9 cellular contexts compared by ENCODE assay signal in genomic region chr2:8535821-8536685, GRCh38.
DNase-seq lines count a peak whose midpoint lies in the region; TF ChIP-seq lines count a peak whose summit lies in the region.
"Had no signal": no experiment of that assay in that cellular context is flagged by ENCODE, and none has a peak within 500 bp of the region (broad histone marks: within the 10 kb centered on the region; RNA-seq: fewer than 3 reads in every experiment).

No MANE protein-coding gene starts in this region.

- peaks cover 47% of the 10 kb centered on the region for H3K4me1 ChIP-seq in adipocyte (ENCODE audit: control insufficient read depth, insufficient read depth, low read length)

- H3K36me3 ChIP-seq in adipocyte (ENCODE audit: control insufficient read depth, insufficient read depth, low read length, severe bottlenecking), result no peaks in the 10 kb centered on the region
- no peaks in the 10 kb centered on the region for H3K36me3 ChIP-seq in MG63
- H3K36me3 ChIP-seq in brain microvascular endothelial cell (replicated peaks), result no peaks in the 10 kb centered on the region

- peak overlapping the region; percentile 71 for H3K9ac ChIP-seq in adipocyte (ENCODE audit: low read length)

- TF ChIP-seq CTCF in HL-60 (IDR thresholded peaks at IDR 0.05; ENCODE audit: insufficient read depth, low read length) (no peak), brain microvascular endothelial cell (IDR thresholded peaks at IDR 0.05; ENCODE audit: low read depth, low read length, missing control alignments) (no peak)

- H3K9me3 ChIP-seq in adipocyte (ENCODE audit: control insufficient read depth, low read length) (peaks cover 12% of the 10 kb centered on the region), MG63 (peaks cover 8% of the 10 kb centered on the region)

- H3K27me3 ChIP-seq in HL-60 (ENCODE audit: insufficient read depth, poor library complexity, severe bottlenecking) (no peaks in the 10 kb centered on the region), adipocyte (replicated peaks; ENCODE audit: control insufficient read depth, insufficient read depth, low read length) (peaks cover 5% of the 10 kb centered on the region), MG63 (no peaks in the 10 kb centered on the region), brain microvascular endothelial cell (replicated peaks) (no peaks in the 10 kb centered on the region)

- DNase-seq in Ammon's horn (ENCODE audit: low spot score) (peak; percentile 32), HL-60 (ENCODE audit: low read depth in 1 of 2, low spot score in 1 of 2) (peak; percentile 65 to 66), adipocyte (ENCODE audit: low read depth) (no peak), mesenteric fat pad (ENCODE audit: low spot score) (peak; percentile 82), MV-4-11 (lab: John Stamatoyannopoulos, UW) (no peak), MG63 (no peak), brain microvascular endothelial cell (no peak), DMS53 treated with DMSO at 0.1 percent for 48 hours (lab: John Stamatoyannopoulos, UW; ENCODE audit: unreplicated experiment) (no peak)
- DNase-seq: foreskin melanocyte had no signal

- in situ Hi-C loops in brain microvascular endothelial cell (cut with HindIII; ENCODE audit: low pct_ligation_motif_present, low sequenced_read_pairs), result no loop called here

- peak overlapping the region; percentile 97 for H3K27ac ChIP-seq in HL-60 (replicated peaks)
- no peak overlapping the region for H3K27ac ChIP-seq in brain microvascular endothelial cell

- no peak overlapping the region for H3K4me3 ChIP-seq in HL-60 (replicated peaks; ENCODE audit: insufficient read depth, low read length)
- H3K4me3 ChIP-seq in adipocyte (ENCODE audit: low read length), result peak overlapping the region; percentile 34
- H3K4me3 ChIP-seq in MG63, result no peak overlapping the region
- no peak overlapping the region for H3K4me3 ChIP-seq in brain microvascular endothelial cell (ENCODE audit: low read depth, low read length)

Comparison
In these comparisons a context has a peak if more than half of its experiments do, and no peak if none do; other contexts are left out.
1. DNase-seq: peak in Ammon's horn (single experiment), HL-60 (2 of 2) and mesenteric fat pad (single experiment); none in adipocyte (single experiment), MV-4-11 (single experiment), MG63 (single experiment), brain microvascular endothelial cell (single experiment) and DMS53 treated with DMSO at 0.1 percent for 48 hours (single experiment).